In the genomic region with DNA sequence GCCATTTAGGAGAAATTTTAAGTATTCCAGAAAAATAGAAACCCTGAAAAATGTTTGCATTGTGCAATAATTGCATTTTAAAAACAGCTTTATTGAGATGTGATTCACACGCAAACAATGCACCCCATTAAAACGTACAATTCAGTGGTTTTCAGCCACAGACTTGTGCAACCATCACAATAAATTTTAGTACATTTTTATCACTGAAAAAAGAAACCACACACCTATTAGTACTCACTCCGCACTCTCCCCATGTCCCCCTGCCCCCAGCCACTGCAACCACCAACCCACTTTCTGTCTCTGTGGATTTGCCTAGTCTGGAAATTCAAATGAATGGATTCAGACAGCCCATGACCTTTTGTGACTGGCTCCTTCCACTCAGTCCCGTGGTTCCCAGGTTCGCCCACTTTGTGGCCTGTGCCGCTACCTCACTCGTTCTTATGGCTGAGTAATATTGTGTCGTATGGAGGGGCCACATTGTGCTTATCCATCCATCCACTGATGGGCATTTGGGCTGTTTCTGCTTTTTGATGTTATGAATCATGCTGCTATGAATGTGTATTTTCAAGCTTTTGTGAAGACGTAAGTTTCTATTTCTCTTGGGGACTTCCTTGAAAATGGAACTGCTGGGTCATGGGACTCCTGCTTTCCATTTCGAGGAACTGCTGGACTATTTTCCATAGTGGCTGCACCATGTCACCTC, we compare ENCODE assay signal across 1 cellular context.
TF ChIP-seq lines count a peak whose summit lies in the region.

No MANE protein-coding gene starts in this region.

TF ChIP-seq in H1, 55 proteins besides CTCF, POLR2A, EP300 and RAD21:
- TF ChIP-seq FOSL1 (IDR thresholded peaks at IDR 0.05; ENCODE audit: insufficient read depth, low read depth, low read length) (no peak), RFX5 (IDR thresholded peaks at IDR 0.05; ENCODE audit: borderline replicate concordance, low read depth, low read length) (no peak), EZH2 (IDR thresholded peaks at IDR 0.05; ENCODE audit: low read depth, low read length, severe bottlenecking) (no peak), TCF12 (IDR thresholded peaks at IDR 0.05; ENCODE audit: low read depth, low read length) (no peak), MAFK (IDR thresholded peaks at IDR 0.05; ENCODE audit: low read depth, low read length) (no peak), KDM1A (IDR thresholded peaks at IDR 0.05; ENCODE audit: borderline replicate concordance, low read length) (no peak), ZNF274 (IDR thresholded peaks at IDR 0.05; ENCODE audit: borderline replicate concordance, extremely low read depth, low read length) (no peak), HDAC6 (IDR thresholded peaks at IDR 0.05; ENCODE audit: low read depth, low read length) (no peak), BCL11A (IDR thresholded peaks at IDR 0.05; ENCODE audit: low read depth in 2 of 2, low read length in 2 of 2) (no peak), YY1 (IDR thresholded peaks at IDR 0.05; ENCODE audit: low read depth, low read length) (no peak), CHD1 (IDR thresholded peaks at IDR 0.05; ENCODE audit: low read depth, low read length) (no peak), SUZ12 (IDR thresholded peaks at IDR 0.05; ENCODE audit: low read length) (no peak), KDM5A (IDR thresholded peaks at IDR 0.05; ENCODE audit: low read length) (no peak), CEBPB (IDR thresholded peaks at IDR 0.05; ENCODE audit: low read depth, low read length) (no peak), SP1 (IDR thresholded peaks at IDR 0.05; ENCODE audit: low read depth, low read length) (no peak), GTF2F1 (IDR thresholded peaks at IDR 0.05; ENCODE audit: borderline replicate concordance, low read depth, low read length) (no peak), BACH1 (IDR thresholded peaks at IDR 0.05; ENCODE audit: low read length) (no peak), HDAC2 (IDR thresholded peaks at IDR 0.05; ENCODE audit: borderline replicate concordance in 1 of 2, low read depth in 2 of 2, low read length in 2 of 2) (no peak)
- TF ChIP-seq, protein P1, sequence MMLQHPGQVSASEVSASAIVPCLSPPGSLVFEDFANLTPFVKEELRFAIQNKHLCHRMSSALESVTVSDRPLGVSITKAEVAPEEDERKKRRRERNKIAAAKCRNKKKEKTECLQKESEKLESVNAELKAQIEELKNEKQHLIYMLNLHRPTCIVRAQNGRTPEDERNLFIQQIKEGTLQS (IDR thresholded peaks at IDR 0.05; ENCODE audit: insufficient read depth, low read depth, low read length) = no peak
